In genomic region chr7:154841731-154842331, GRCh38 we compare ENCODE assay signal across 16 cellular contexts.
A peak's percentile ranks its signal among the peaks of the same experiment; 100 is the strongest.
DNase-seq lines count a peak whose midpoint lies in the region; ATAC-seq and TF ChIP-seq lines count a peak whose summit lies in the region.
"Had no signal": no experiment of that assay in that cellular context is flagged by ENCODE, and none has a peak within 500 bp of the region (broad histone marks: within the 10 kb centered on the region; RNA-seq: fewer than 3 reads in every experiment).

No MANE protein-coding gene starts in this region.

- WGBS in hepatocyte (ENCODE audit: low lambda C conversion rate, missing lambda C conversion rate): 27% methylated on average over 18 of the region's 18 CpGs
- WGBS in smooth muscle cell (ENCODE audit: low lambda C conversion rate): 56% methylated on average over 18 of the region's 18 CpGs

- H2AFZ ChIP-seq in hepatocyte (no peak overlapping the region), smooth muscle cell (ENCODE audit: low read depth) (no peak overlapping the region)

- ATAC-seq in GM21723 (IDR thresholded peaks at IDR 0.05; ENCODE audit: unreplicated experiment): no peak
- ATAC-seq: activated CD4-positive, CD25-positive, alpha-beta regulatory T cell treated with anti-CD3 and anti-CD28 coated beads, Interleukin-2, amount 50 U/mL, for 24 hours; CD8-positive, alpha-beta T cell; T-cell had no signal

- no peak overlapping the region for H3K9ac ChIP-seq in smooth muscle cell (ENCODE audit: low read depth)

- H3K9me2 ChIP-seq in hepatocyte (replicated peaks; ENCODE audit: insufficient read depth): no peaks in the 10 kb centered on the region

- H3K79me2 ChIP-seq in hepatocyte (no peaks in the 10 kb centered on the region), smooth muscle cell (ENCODE audit: low read depth) (no peaks in the 10 kb centered on the region)

- DNase-seq in NCI-H1417 (lab: John Stamatoyannopoulos, UW): peak; percentile 58 to 86 (median 77)
- no peak for DNase-seq in NCI-H1417 treated with DMSO at 0.1 percent for 48 hours (lab: John Stamatoyannopoulos, UW)
- peak; percentile 90 for DNase-seq in NCI-H345 treated with DMSO at 0.1 percent for 48 hours (lab: John Stamatoyannopoulos, UW; ENCODE audit: unreplicated experiment)
- DNase-seq in hepatocyte (ENCODE audit: low spot score): peak; percentile 44
- no peak for DNase-seq in smooth muscle cell (lab: John Stamatoyannopoulos, UW; ENCODE audit: unreplicated experiment)
- no peak for DNase-seq in NCI-H446 treated with DMSO at 0.1 percent for 48 hours (lab: John Stamatoyannopoulos, UW)
- DNase-seq in WERI-Rb-1: no peak
- DNase-seq: CD8-positive, alpha-beta T cell; GF-D8; left ventricle myocardium inferior; T-cell; testis had no signal

- peak overlapping the region; percentile 44 for H3K27ac ChIP-seq in hepatocyte
- peak overlapping the region; percentile 49 for H3K27ac ChIP-seq in smooth muscle cell (ENCODE audit: low read depth)
- H3K27ac ChIP-seq in WERI-Rb-1: no peak overlapping the region
- H3K27ac ChIP-seq: 22Rv1, left ventricle myocardium inferior, neutrophil, testis had no signal

- H3K4me1 ChIP-seq in hepatocyte (ENCODE audit: insufficient read depth) (peaks cover 16% of the 10 kb centered on the region), smooth muscle cell (ENCODE audit: low read depth) (peaks cover 16% of the 10 kb centered on the region)
- H3K4me1 ChIP-seq: testis had no signal

- H3K4me3 ChIP-seq in hepatocyte: no peak overlapping the region
- peak overlapping the region; percentile 7 for H3K4me3 ChIP-seq in smooth muscle cell
- H3K4me3 ChIP-seq in WERI-Rb-1 (ENCODE audit: low read depth, low read length): no peak overlapping the region
- H3K4me3 ChIP-seq: left ventricle myocardium inferior, testis had no signal

- H3K9me3 ChIP-seq in hepatocyte (ENCODE audit: low read depth): no peaks in the 10 kb centered on the region
- no peaks in the 10 kb centered on the region for H3K9me3 ChIP-seq in smooth muscle cell (replicated peaks; ENCODE audit: low read depth)
- H3K9me3 ChIP-seq in WERI-Rb-1 (ENCODE audit: severe bottlenecking): no peaks in the 10 kb centered on the region
- H3K9me3 ChIP-seq: left ventricle myocardium inferior, neutrophil, testis had no signal

- H3K27me3 ChIP-seq in hepatocyte (peaks cover 3% of the 10 kb centered on the region), smooth muscle cell (ENCODE audit: low read depth) (no peaks in the 10 kb centered on the region), WERI-Rb-1 (ENCODE audit: insufficient read depth, low read depth, severe bottlenecking) (peaks cover 94% of the 10 kb centered on the region)
- H3K27me3 ChIP-seq: testis had no signal

- H4K20me1 ChIP-seq in hepatocyte (ENCODE audit: insufficient read depth, poor library complexity, severe bottlenecking): no peaks in the 10 kb centered on the region
- no peaks in the 10 kb centered on the region for H4K20me1 ChIP-seq in smooth muscle cell (ENCODE audit: low read depth)

- H3K36me3 ChIP-seq in hepatocyte (replicated peaks; ENCODE audit: insufficient read depth, low read depth): no peaks in the 10 kb centered on the region
- no peaks in the 10 kb centered on the region for H3K36me3 ChIP-seq in smooth muscle cell (ENCODE audit: low read depth)
- no peaks in the 10 kb centered on the region for H3K36me3 ChIP-seq in WERI-Rb-1
- H3K36me3 ChIP-seq: left ventricle myocardium inferior, neutrophil had no signal

- peaks cover 4% of the 10 kb centered on the region for H3F3A ChIP-seq in smooth muscle cell (ENCODE audit: low read depth)

- TF ChIP-seq CTCF in hepatocyte (IDR thresholded peaks at IDR 0.05; ENCODE audit: poor library complexity): no peak
- no peak for TF ChIP-seq CTCF in smooth muscle cell (IDR thresholded peaks at IDR 0.05; ENCODE audit: borderline replicate concordance, insufficient read depth, poor library complexity, severe bottlenecking)
- no peak for TF ChIP-seq CTCF in WERI-Rb-1 (IDR thresholded peaks at IDR 0.05; ENCODE audit: low read depth, low read length)

- H3K4me2 ChIP-seq in hepatocyte (peak overlapping the region; percentile 63), smooth muscle cell (peak overlapping the region; percentile 72)

Comparison
In these comparisons a context has a peak if more than half of its experiments do, and no peak if none do; other contexts are left out.
1. DNase-seq: peak in NCI-H1417 (3 of 3), NCI-H345 treated with DMSO at 0.1 percent for 48 hours (single experiment) and hepatocyte (single experiment); none in NCI-H1417 treated with DMSO at 0.1 percent for 48 hours (single experiment), smooth muscle cell (single experiment), NCI-H446 treated with DMSO at 0.1 percent for 48 hours (single experiment) and WERI-Rb-1 (single experiment).